11 cellular contexts compared by ENCODE assay signal in genomic region chr3:3172627-3173026, GRCh38. TPM values are rescaled to one million over a fixed set of nuclear protein-coding genes. Genes with fewer than 3 reads are reported as not detected.
DNase-seq lines count a peak whose midpoint lies in the region; ATAC-seq and TF ChIP-seq lines count a peak whose summit lies in the region.
"Had no signal": no experiment of that assay in that cellular context is flagged by ENCODE, and none has a peak within 500 bp of the region (broad histone marks: within the 10 kb centered on the region; RNA-seq: fewer than 3 reads in every experiment).

No MANE protein-coding gene starts in this region.

- intact Hi-C loops in left ventricle myocardium superior (cut with micrococcal nuclease) (loop anchor here (10.0 kb wide), 1 partner anchor 48 kb away; the partner anchor contains the start of gene TRNT1), upper lobe of right lung (cut with DNase I) (no loop called here)

- TF ChIP-seq CTCF in right atrium auricular region (IDR thresholded peaks at IDR 0.05) (no peak), upper lobe of right lung (IDR thresholded peaks at IDR 0.05) (no peak)

- H3K9me3 ChIP-seq in right atrium auricular region (no peaks in the 10 kb centered on the region), upper lobe of right lung (no peaks in the 10 kb centered on the region)

- ATAC-seq in left ventricle myocardium superior (no peak), upper lobe of right lung (no peak), HG02763 (IDR thresholded peaks at IDR 0.05; ENCODE audit: unreplicated experiment) (no peak)

- H3K27ac Mint-ChIP-seq in activated naive CD8-positive, alpha-beta T cell treated with anti-CD3 and anti-CD28 coated beads for 36 hours, result peak overlapping the region; percentile 86

- H3K4me3 Mint-ChIP-seq in activated naive CD8-positive, alpha-beta T cell treated with anti-CD3 and anti-CD28 coated beads for 36 hours, result peak overlapping the region; percentile 43

- H3K27ac ChIP-seq in right atrium auricular region (peak overlapping the region; percentile 43 to 66), upper lobe of right lung (peak overlapping the region; percentile 82)
- H3K27ac ChIP-seq: cardiac muscle cell had no signal

- peaks cover 0 to 17% of the 10 kb centered on the region in 2 donors for H3K4me1 ChIP-seq in right atrium auricular region
- peaks cover 28% of the 10 kb centered on the region for H3K4me1 ChIP-seq in upper lobe of right lung

- no peaks in the 10 kb centered on the region for H3K9me3 Mint-ChIP-seq in activated naive CD8-positive, alpha-beta T cell treated with anti-CD3 and anti-CD28 coated beads for 36 hours

- H3K4me3 ChIP-seq in right atrium auricular region (no peak overlapping the region), upper lobe of right lung (peak overlapping the region; percentile 18)
- H3K4me3 ChIP-seq: cardiac muscle cell had no signal

- DNase-seq in right atrium auricular region (ENCODE audit: low spot score) (no peak), left ventricle myocardium superior (no peak), lung microvascular endothelial cell (ENCODE audit: low read depth in 2 of 2) (peak; percentile 54), upper lobe of right lung (no peak), SHP77 (lab: John Stamatoyannopoulos, UW) (no peak)
- no peak for DNase-seq in activated naive CD8-positive, alpha-beta T cell treated with anti-CD3 and anti-CD28 coated beads for 36 hours
- DNase-seq in stimulated activated CD4-positive, alpha-beta T cell treated with anti-CD3 and anti-CD28 coated beads, Interleukin-2, amount 100 ng/mL, for 48 hours, result no peak
- DNase-seq: MV-4-11; stimulated activated CD8-positive, alpha-beta memory T cell treated with anti-CD3 and anti-CD28 coated beads, Interleukin-4, amount 100 ng/mL, for 48 hours had no signal

- H3K36me3 ChIP-seq in right atrium auricular region (peaks cover 44% of the 10 kb centered on the region), upper lobe of right lung (peaks cover 78% of the 10 kb centered on the region)

- H3K36me3 Mint-ChIP-seq in activated naive CD8-positive, alpha-beta T cell treated with anti-CD3 and anti-CD28 coated beads for 36 hours, result peaks cover 35% of the 10 kb centered on the region

- no peaks in the 10 kb centered on the region for H3K27me3 Mint-ChIP-seq in activated naive CD8-positive, alpha-beta T cell treated with anti-CD3 and anti-CD28 coated beads for 36 hours

- H3K4me1 Mint-ChIP-seq in activated naive CD8-positive, alpha-beta T cell treated with anti-CD3 and anti-CD28 coated beads for 36 hours, result peaks cover 55% of the 10 kb centered on the region

- H3K27me3 ChIP-seq in right atrium auricular region (no peaks in the 10 kb centered on the region), upper lobe of right lung (no peaks in the 10 kb centered on the region)
- H3K27me3 ChIP-seq: cardiac muscle cell had no signal

RNA-seq across cellular contexts. Expression of gene CRBN, which starts 6.9 kb away (rescaled TPM):
- total RNA-seq in right atrium auricular region (10 to 100 TPM; 37.3 to 37.5 TPM), left ventricle myocardium superior (57.4 TPM), lung microvascular endothelial cell (48.6 and 74.4 TPM in 2 replicates), upper lobe of right lung (56.0 TPM)
- total RNA-seq in activated naive CD8-positive, alpha-beta T cell treated with anti-CD3 and anti-CD28 coated beads for 36 hours, result 10 to 100 TPM; 37.7 to 43.6 TPM

RNA-seq across cellular contexts. Expression of gene TRNT1, which starts 45.9 kb away (rescaled TPM):
- 1 to 10 TPM; 5.8 to 7.9 TPM for total RNA-seq in right atrium auricular region
- total RNA-seq in left ventricle myocardium superior, result 12.6 TPM
- 10 to 100 TPM; 52.0 to 59.5 TPM for total RNA-seq in activated naive CD8-positive, alpha-beta T cell treated with anti-CD3 and anti-CD28 coated beads for 36 hours
- 12.9 and 31.0 TPM in 2 replicates for total RNA-seq in lung microvascular endothelial cell
- 27.3 TPM for total RNA-seq in upper lobe of right lung

Comparison
In these comparisons a context has a peak if more than half of its experiments do, and no peak if none do; other contexts are left out.
1. DNase-seq: peak in lung microvascular endothelial cell (2 of 2); none in right atrium auricular region (single experiment), left ventricle myocardium superior (single experiment), activated naive CD8-positive, alpha-beta T cell treated with anti-CD3 and anti-CD28 coated beads for 36 hours (single experiment), upper lobe of right lung (single experiment), SHP77 (0 of 2) and stimulated activated CD4-positive, alpha-beta T cell treated with anti-CD3 and anti-CD28 coated beads, Interleukin-2, amount 100 ng/mL, for 48 hours (0 of 2).